ENCODE assay signal across 8 cellular contexts in genomic region chr19:1862424-1863307, GRCh38. TPM values are rescaled to one million over a fixed set of nuclear protein-coding genes. Genes with fewer than 3 reads are reported as not detected.
DNase-seq lines count a peak whose midpoint lies in the region; ATAC-seq, FAIRE-seq and TF ChIP-seq lines count a peak whose summit lies in the region.

No MANE protein-coding gene starts in this region.

- H3K9me3 ChIP-seq in KOPT-K1 (ENCODE audit: insufficient read depth, low read length, poor library complexity, severe bottlenecking): no peaks in the 10 kb centered on the region
- no peaks in the 10 kb centered on the region for H3K9me3 ChIP-seq in pancreas

- POLR2A ChIA-PET in activated CD8-positive, alpha-beta T cell treated with anti-CD3 and anti-CD28 coated beads, Interleukin-2, amount 10 ng/mL, durations not matched to agents 7 days and 5 days (lab: Charles Lee): no interaction called here

- intact Hi-C loops in pancreas (cut with DNase I): no loop called here

- peak overlapping the region; percentile 37 to 75 (median 56) for H3K4me3 ChIP-seq in pancreas

- 0% methylated on average over 74 to 106 of the region's 106 CpGs for WGBS in pancreas, 2 donors

- no peaks in the 10 kb centered on the region for H3K27me3 Mint-ChIP-seq in activated CD8-positive, alpha-beta T cell treated with anti-CD3 and anti-CD28 coated beads, Interleukin-2, amount 10 ng/mL, durations not matched to agents 7 days and 5 days (ENCODE audit: low read depth)

- H3K4me1 Mint-ChIP-seq in activated CD8-positive, alpha-beta T cell treated with anti-CD3 and anti-CD28 coated beads, Interleukin-2, amount 10 ng/mL, durations not matched to agents 7 days and 5 days (ENCODE audit: low read depth): peaks cover 58% of the 10 kb centered on the region

- peak overlapping the region; percentile 95 for H3K4me3 Mint-ChIP-seq in activated CD8-positive, alpha-beta T cell treated with anti-CD3 and anti-CD28 coated beads, Interleukin-2, amount 10 ng/mL, durations not matched to agents 7 days and 5 days

- TF ChIP-seq POLR2A in erythroblast (IDR thresholded peaks at IDR 0.05; ENCODE audit: low read length): peak; percentile 24

- no peaks in the 10 kb centered on the region for H3K9me3 Mint-ChIP-seq in activated CD8-positive, alpha-beta T cell treated with anti-CD3 and anti-CD28 coated beads, Interleukin-2, amount 10 ng/mL, durations not matched to agents 7 days and 5 days (ENCODE audit: insufficient read depth)

- peak overlapping the region; percentile 92 for H3K27ac Mint-ChIP-seq in activated CD8-positive, alpha-beta T cell treated with anti-CD3 and anti-CD28 coated beads, Interleukin-2, amount 10 ng/mL, durations not matched to agents 7 days and 5 days

- peak overlapping the region; percentile 66 for H3K27ac ChIP-seq in KOPT-K1 (ENCODE audit: low read depth, low read length, poor library complexity, severe bottlenecking)
- H3K27ac ChIP-seq in pancreas: no peak overlapping the region

- ATAC-seq in GM18909 (IDR thresholded peaks at IDR 0.05; ENCODE audit: poor library complexity, unreplicated experiment) (peak; percentile 15), pancreas (no peak), omental fat pad (ENCODE audit: low FRiP score) (no peak)
- ATAC-seq in activated CD8-positive, alpha-beta T cell treated with anti-CD3 and anti-CD28 coated beads, Interleukin-2, amount 10 ng/mL, durations not matched to agents 7 days and 5 days: peak; percentile 4

- H3K27me3 ChIP-seq in pancreas: no peaks in the 10 kb centered on the region

- H3K36me3 ChIP-seq in KOPT-K1 (ENCODE audit: insufficient read depth, low read length) (no peaks in the 10 kb centered on the region; the same call in 1 of the 2 replicates), pancreas (no peaks in the 10 kb centered on the region)

- peaks cover 10% of the 10 kb centered on the region for H3K36me3 Mint-ChIP-seq in activated CD8-positive, alpha-beta T cell treated with anti-CD3 and anti-CD28 coated beads, Interleukin-2, amount 10 ng/mL, durations not matched to agents 7 days and 5 days (ENCODE audit: low read depth)

- CTCF ChIA-PET in activated CD8-positive, alpha-beta T cell treated with anti-CD3 and anti-CD28 coated beads, Interleukin-2, amount 10 ng/mL, durations not matched to agents 7 days and 5 days (lab: Charles Lee): no interaction called here

- DNase-seq in AG08395 (ENCODE audit: low spot score): peak; percentile 57
- peak; percentile 58 for DNase-seq in activated CD8-positive, alpha-beta T cell treated with anti-CD3 and anti-CD28 coated beads, Interleukin-2, amount 10 ng/mL, durations not matched to agents 7 days and 5 days
- DNase-seq in erythroblast (lab: John Stamatoyannopoulos, UW): peak; percentile 80 to 84
- DNase-seq in pancreas: peak in 5 of 6 donors; percentile 51 to 83 (median 71)
- DNase-seq in frontal cortex (ENCODE audit: low spot score in 2 of 2): no peak
- DNase-seq in omental fat pad (ENCODE audit: low spot score): no peak

- no peak for TF ChIP-seq CTCF in pancreas (IDR thresholded peaks at IDR 0.05)
- no peak for TF ChIP-seq CTCF in omental fat pad (IDR thresholded peaks at IDR 0.05)

- peaks cover 0 to 21% (median 0%) of the 10 kb centered on the region in 3 donors for H3K4me1 ChIP-seq in pancreas

- FAIRE-seq in pancreas (lab: Jason Lieb, UNC) (no peak), frontal cortex (lab: Jason Lieb, UNC) (no peak)

RNA-seq across cellular contexts. Expression of gene KLF16, which starts 0.7 kb away (rescaled TPM):
- total RNA-seq in activated CD8-positive, alpha-beta T cell treated with anti-CD3 and anti-CD28 coated beads, Interleukin-2, amount 10 ng/mL, durations not matched to agents 7 days and 5 days: 10 to 100 TPM; 26.5 to 29.8 TPM
- 10 to 100 TPM in 1 of 6 donors, 1 to 10 TPM in 5; 4.3 to 10.4 (median 7.9) TPM for total RNA-seq in pancreas
- 1 to 10 TPM; 5.1 to 8.2 TPM for polyA plus RNA-seq in pancreas
- total RNA-seq in frontal cortex: 2.9 TPM
- total RNA-seq in omental fat pad: 10 to 100 TPM in 1 of 4 donors, 1 to 10 TPM in 3; 4.0 to 19.5 (median 6.7) TPM

RNA-seq across cellular contexts. Expression of gene REXO1, which starts 14.4 kb away (rescaled TPM):
- total RNA-seq in activated CD8-positive, alpha-beta T cell treated with anti-CD3 and anti-CD28 coated beads, Interleukin-2, amount 10 ng/mL, durations not matched to agents 7 days and 5 days: 10 to 100 TPM; 47.9 to 52.9 TPM
- total RNA-seq in pancreas (10 to 100 TPM; 10.5 to 16.6 (median 15.1) TPM), frontal cortex (5.3 TPM), omental fat pad (10 to 100 TPM; 17.0 to 31.3 (median 19.6) TPM)
- polyA plus RNA-seq in pancreas: 10 to 100 TPM; 29.5 to 42.2 TPM

RNA-seq across cellular contexts. Expression of gene ABHD17A, which starts 22.6 kb away (rescaled TPM):
- 100 to 1,000 TPM; 181 to 196 TPM for total RNA-seq in activated CD8-positive, alpha-beta T cell treated with anti-CD3 and anti-CD28 coated beads, Interleukin-2, amount 10 ng/mL, durations not matched to agents 7 days and 5 days
- total RNA-seq in pancreas: 10 to 100 TPM; 21.1 to 30.8 (median 24.4) TPM
- 10 to 100 TPM; 62.4 to 71.0 TPM for polyA plus RNA-seq in pancreas
- 42.0 TPM for total RNA-seq in frontal cortex
- total RNA-seq in omental fat pad: 100 to 1,000 TPM in 1 of 4 donors, 10 to 100 TPM in 3; 70.1 to 117 (median 87.8) TPM

RNA-seq across cellular contexts. Expression of gene ADAT3, which starts 42.5 kb away (rescaled TPM):
- total RNA-seq in activated CD8-positive, alpha-beta T cell treated with anti-CD3 and anti-CD28 coated beads, Interleukin-2, amount 10 ng/mL, durations not matched to agents 7 days and 5 days: 10 to 100 TPM in 1 of 2 experiments, 1 to 10 TPM in 1; 9.9 to 11.0 TPM
- total RNA-seq in pancreas (1 to 10 TPM; 2.0 to 6.5 (median 4.5) TPM), frontal cortex (1.2 TPM), omental fat pad (1 to 10 TPM; 2.4 to 6.2 (median 3.9) TPM)
- 10 to 100 TPM in 1 of 2 donors, 1 to 10 TPM in 1; 5.2 to 10.1 TPM for polyA plus RNA-seq in pancreas

RNA-seq across cellular contexts. Expression of gene SCAMP4, which starts 42.5 kb away (rescaled TPM):
- 10 to 100 TPM; 29.9 to 37.2 TPM for total RNA-seq in activated CD8-positive, alpha-beta T cell treated with anti-CD3 and anti-CD28 coated beads, Interleukin-2, amount 10 ng/mL, durations not matched to agents 7 days and 5 days
- total RNA-seq in pancreas (10 to 100 TPM; 23.0 to 52.2 (median 30.7) TPM), frontal cortex (11.4 TPM), omental fat pad (10 to 100 TPM; 38.0 to 57.8 (median 45.6) TPM)
- polyA plus RNA-seq in pancreas: 10 to 100 TPM; 40.8 to 49.3 TPM

Comparison
In these comparisons a context has a peak if more than half of its experiments do, and no peak if none do; other contexts are left out.
1. DNase-seq: peak in AG08395 (single experiment), activated CD8-positive, alpha-beta T cell treated with anti-CD3 and anti-CD28 coated beads, Interleukin-2, amount 10 ng/mL, durations not matched to agents 7 days and 5 days (single experiment), erythroblast (2 of 2) and pancreas (5 of 6); none in frontal cortex (0 of 2) and omental fat pad (single experiment).
2. ATAC-seq: peak in GM18909 (single experiment) and activated CD8-positive, alpha-beta T cell treated with anti-CD3 and anti-CD28 coated beads, Interleukin-2, amount 10 ng/mL, durations not matched to agents 7 days and 5 days (single experiment); none in pancreas (0 of 4) and omental fat pad (single experiment).